ENCODE assay signal across 14 cellular contexts in genomic region chr6:42251500-42251899, GRCh38. TPM values are rescaled to one million over a fixed set of nuclear protein-coding genes. Genes with fewer than 3 reads are reported as not detected.
A peak's percentile ranks its signal among the peaks of the same experiment; 100 is the strongest.
DNase-seq lines count a peak whose midpoint lies in the region; ATAC-seq and TF ChIP-seq lines count a peak whose summit lies in the region.
"Had no signal": no experiment of that assay in that cellular context is flagged by ENCODE, and none has a peak within 500 bp of the region (broad histone marks: within the 10 kb centered on the region; RNA-seq: fewer than 3 reads in every experiment).

No MANE protein-coding gene starts in this region.

- no peak for TF ChIP-seq CTCF in BJ (IDR thresholded peaks at IDR 0.05; ENCODE audit: insufficient read depth, low read depth, low read length)
- TF ChIP-seq CTCF in fibroblast of the aortic adventitia (IDR thresholded peaks at IDR 0.05; ENCODE audit: insufficient read depth, low read length): no peak
- TF ChIP-seq CTCF in osteoblast (IDR thresholded peaks at IDR 0.05; ENCODE audit: extremely low read depth, low read depth, low read length): no peak
- no peak for TF ChIP-seq CTCF in Caco-2 (IDR thresholded peaks at IDR 0.05; ENCODE audit: insufficient read depth in 1 of 2, low read depth in 1 of 2, low read length in 1 of 2, severe bottlenecking in 1 of 2, unreplicated experiment in 1 of 2)
- no peak for TF ChIP-seq CTCF in foreskin keratinocyte (conservative IDR thresholded peaks at IDR 0.05)

- no peaks in the 10 kb centered on the region for H4K20me1 ChIP-seq in osteoblast (ENCODE audit: insufficient read depth, low read length)

- DNase-seq in BJ (ENCODE audit: low read depth) (peak; percentile 20), NCI-H2227 treated with DMSO at 0.1 percent for 48 hours (lab: John Stamatoyannopoulos, UW) (peak; percentile 53), fibroblast of the aortic adventitia (ENCODE audit: low read depth) (peak; percentile 67), osteoblast (ENCODE audit: insufficient read length, low spot score, missing footprints) (no peak), Caco-2 (no peak), foreskin keratinocyte (no peak)
- DNase-seq: activated T-cell treated with anti-CD3 and anti-CD28 coated beads, Interleukin-2, amount 50 U/mL, for 48 hours; CD4-positive, alpha-beta T cell; midbrain; stimulated activated CD4-positive, alpha-beta T cell treated with anti-CD3 and anti-CD28 coated beads, Interleukin-1b, Interleukin-23, amount 100 ng/mL, for 48 hours; T-helper 1 cell had no signal

- no peak overlapping the region for H3K27ac Mint-ChIP-seq in Caco-2 (ENCODE audit: unreplicated experiment)
- H3K27ac Mint-ChIP-seq: CD4-positive, alpha-beta T cell had no signal

- no peaks in the 10 kb centered on the region for H3K9me3 Mint-ChIP-seq in Caco-2 (ENCODE audit: unreplicated experiment)
- H3K9me3 Mint-ChIP-seq: CD4-positive, alpha-beta T cell had no signal

- no peaks in the 10 kb centered on the region for H3K4me1 Mint-ChIP-seq in Caco-2 (ENCODE audit: low read depth, unreplicated experiment)

- H3K9me3 ChIP-seq in osteoblast (ENCODE audit: low read depth, low read length) (no peaks in the 10 kb centered on the region), Caco-2 (no peaks in the 10 kb centered on the region)

- peaks cover 20% of the 10 kb centered on the region for H3K4me1 ChIP-seq in osteoblast (ENCODE audit: insufficient read depth, low read length)
- H3K4me1 ChIP-seq in Caco-2: no peaks in the 10 kb centered on the region
- H3K4me1 ChIP-seq in foreskin keratinocyte: peaks cover 20% of the 10 kb centered on the region

- no peaks in the 10 kb centered on the region for H3K27me3 Mint-ChIP-seq in Caco-2 (ENCODE audit: insufficient read depth, unreplicated experiment)
- H3K27me3 Mint-ChIP-seq: CD4-positive, alpha-beta T cell had no signal

- CTCF ChIA-PET in BJ (lab: Yijun Ruan, JAX) (interaction anchor here (0.8 to 1.3 kb wide), 3 partner anchors 12 to 300 kb away, joined by 3 to 5 read pairs (median 3); no protein-coding TSS in a partner anchor), Caco-2 (lab: Charles Lee) (no interaction called here)

- H3K36me3 ChIP-seq in BJ (ENCODE audit: control insufficient read depth, insufficient read depth, low read length): peaks cover 12% of the 10 kb centered on the region
- H3K36me3 ChIP-seq in osteoblast (ENCODE audit: insufficient read depth, low read length): peaks cover 26% of the 10 kb centered on the region
- no peaks in the 10 kb centered on the region for H3K36me3 ChIP-seq in Caco-2 (ENCODE audit: control insufficient read depth, insufficient read depth, low read length)

- intact Hi-C loops in Caco-2 (cut with micrococcal nuclease; ENCODE audit: unreplicated experiment): no loop called here

- no peak overlapping the region for H2AFZ ChIP-seq in osteoblast (ENCODE audit: low read length)

- no peak overlapping the region for H3K4me3 Mint-ChIP-seq in Caco-2 (ENCODE audit: unreplicated experiment)
- H3K4me3 Mint-ChIP-seq: CD4-positive, alpha-beta T cell had no signal

- BruUV-seq in Caco-2 (replicated peaks; lab: Mats Ljungman, UMichigan): no TSS peak

- no peak overlapping the region for H3K4me2 ChIP-seq in osteoblast (ENCODE audit: insufficient read depth, low read length)

- H3K27me3 ChIP-seq in BJ (ENCODE audit: control insufficient read depth, insufficient read depth, low read length) (no peaks in the 10 kb centered on the region), osteoblast (ENCODE audit: insufficient read depth, low read length) (no peaks in the 10 kb centered on the region), Caco-2 (replicated peaks; ENCODE audit: control insufficient read depth, insufficient read depth, low read length) (no peaks in the 10 kb centered on the region), foreskin keratinocyte (no peaks in the 10 kb centered on the region)
- H3K27me3 ChIP-seq: cardiac muscle cell had no signal

- H3K4me3 ChIP-seq in BJ (ENCODE audit: low read depth, low read length): no peak overlapping the region
- H3K4me3 ChIP-seq in fibroblast of the aortic adventitia (ENCODE audit: low read depth, low read length): no peak overlapping the region
- H3K4me3 ChIP-seq in osteoblast (ENCODE audit: insufficient read depth, low read length): no peak overlapping the region
- no peak overlapping the region for H3K4me3 ChIP-seq in Caco-2 (ENCODE audit: low read depth, low read length)
- H3K4me3 ChIP-seq: cardiac muscle cell had no signal

- H3K27ac ChIP-seq in osteoblast (ENCODE audit: low read depth, low read length): peak overlapping the region; percentile 26
- no peak overlapping the region for H3K27ac ChIP-seq in foreskin keratinocyte
- H3K27ac ChIP-seq: cardiac muscle cell had no signal

- ATAC-seq in foreskin keratinocyte (no peak), GM21423 (IDR thresholded peaks at IDR 0.05; ENCODE audit: unreplicated experiment) (no peak), HG03457 (IDR thresholded peaks at IDR 0.05; ENCODE audit: unreplicated experiment) (no peak)

- H3K79me2 ChIP-seq in osteoblast (ENCODE audit: insufficient read depth, low read length): no peaks in the 10 kb centered on the region

- POLR2A ChIA-PET in BJ (lab: Charles Lee) (no interaction called here), Caco-2 (lab: Charles Lee) (no interaction called here)

- no peaks in the 10 kb centered on the region for H3K36me3 Mint-ChIP-seq in Caco-2 (ENCODE audit: insufficient read depth, unreplicated experiment)

RNA-seq across cellular contexts. Expression of gene MRPS10, which starts 33.8 kb away (rescaled TPM):
- polyA plus RNA-seq in BJ (2011; rRNA removed): 26.4 and 43.3 TPM in 2 replicates
- polyA minus RNA-seq in BJ (2011; rRNA and poly(A)+ RNA removed): 6.0 and 7.4 TPM in 2 replicates
- total RNA-seq in fibroblast of the aortic adventitia (ENCODE audit: low replicate concordance): 15.7 and 63.4 TPM in 2 replicates
- 46.9 and 52.5 TPM in 2 replicates for total RNA-seq in osteoblast
- 32.3 and 38.6 TPM in 2 replicates for total RNA-seq in Caco-2 (2022)
- 64.2 and 65.2 TPM in 2 replicates for total RNA-seq in foreskin keratinocyte
- polyA plus RNA-seq in foreskin keratinocyte: 46.2 and 52.4 TPM in 2 replicates

RNA-seq across cellular contexts. Expression of gene GUCA1B, which starts 56.7 kb away (rescaled TPM):
- polyA plus RNA-seq in BJ (2011; rRNA removed): 0.40 and 0.58 TPM in 2 replicates
- 0.21 TPM in 1 of 2 replicates, not detected in the other for polyA minus RNA-seq in BJ (2011; rRNA and poly(A)+ RNA removed)
- not detected in 2 replicates for total RNA-seq in fibroblast of the aortic adventitia (ENCODE audit: low replicate concordance)
- 0.72 TPM in 1 of 2 replicates, not detected in the other for total RNA-seq in osteoblast
- total RNA-seq in Caco-2 (2022): 0.73 and 0.77 TPM in 2 replicates
- 0.35 and 0.44 TPM in 2 replicates for total RNA-seq in foreskin keratinocyte
- 0.12 and 0.33 TPM in 2 replicates for polyA plus RNA-seq in foreskin keratinocyte
- polyA plus RNA-seq: cardiac muscle cell had no signal

Comparison
In these comparisons a context has a peak if more than half of its experiments do, and no peak if none do; other contexts are left out.
1. DNase-seq: peak in BJ (single experiment), NCI-H2227 treated with DMSO at 0.1 percent for 48 hours (single experiment) and fibroblast of the aortic adventitia (single experiment); none in osteoblast (single experiment), Caco-2 (0 of 2) and foreskin keratinocyte (0 of 2).